ENCODE assay signal across 8 cellular contexts in the genomic region with DNA sequence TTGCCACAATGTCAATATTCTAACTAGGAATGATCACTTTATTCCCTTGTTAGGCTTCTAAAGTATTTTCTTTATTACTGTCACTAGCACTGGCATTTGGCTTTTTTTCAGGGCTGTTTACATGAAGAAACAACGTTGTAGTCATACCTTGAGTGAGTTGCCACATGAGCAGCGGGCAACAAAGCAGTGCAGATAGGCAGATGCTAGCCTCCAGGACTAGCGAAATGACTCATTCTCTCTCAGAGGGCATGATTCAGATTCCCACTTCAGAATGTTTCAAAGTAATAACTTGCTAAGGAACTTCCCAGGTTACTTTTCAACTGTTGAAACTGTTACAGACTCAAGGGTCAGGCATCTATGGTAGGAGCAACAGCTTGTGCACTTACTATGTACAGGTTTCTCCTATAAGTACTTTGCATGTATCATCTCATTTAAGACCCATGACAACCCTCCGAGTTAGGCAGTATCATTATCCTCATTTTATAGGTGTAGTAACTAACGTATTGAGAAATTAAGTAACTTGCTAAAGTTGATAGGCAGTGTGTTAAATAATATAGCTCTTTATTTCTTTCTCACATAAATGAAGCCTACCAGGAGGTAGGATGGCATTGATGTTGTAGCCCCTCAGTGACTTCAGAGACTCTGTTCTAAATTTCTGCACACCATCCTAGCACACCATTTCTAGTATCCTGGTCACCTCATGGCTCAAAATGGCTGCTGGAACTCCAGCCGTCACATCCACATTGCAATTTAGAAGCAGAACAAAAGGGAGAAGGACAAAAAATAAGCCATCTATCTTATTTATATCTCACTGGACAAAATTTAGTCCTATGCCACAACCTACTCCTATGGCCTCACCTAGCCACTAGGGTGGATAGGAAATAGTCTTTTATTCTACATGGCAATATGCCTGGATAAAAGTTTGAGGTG.
DNase-seq lines count a peak whose midpoint lies in the region; ATAC-seq and TF ChIP-seq lines count a peak whose summit lies in the region.

No MANE protein-coding gene starts in this region.

- H3K27me3 Mint-ChIP-seq in activated CD8-positive, alpha-beta T cell treated with anti-CD3 and anti-CD28 coated beads, Interleukin-2, amount 10 ng/mL, durations not matched to agents 7 days and 5 days (ENCODE audit: low read depth), result no peaks in the 10 kb centered on the region
- H3K27me3 Mint-ChIP-seq in endodermal cell (ENCODE audit: insufficient read depth), result no peaks in the 10 kb centered on the region

- H3K9me3 ChIP-seq in trophoblast cell (ENCODE audit: insufficient read depth, low read depth, low read length), result no peaks in the 10 kb centered on the region
- H3K9me3 ChIP-seq in endodermal cell (ENCODE audit: control insufficient read depth, low read length), result no peaks in the 10 kb centered on the region
- no peaks in the 10 kb centered on the region for H3K9me3 ChIP-seq in tibial nerve

- no peak overlapping the region for H3K27ac Mint-ChIP-seq in activated CD8-positive, alpha-beta T cell treated with anti-CD3 and anti-CD28 coated beads, Interleukin-2, amount 10 ng/mL, durations not matched to agents 7 days and 5 days
- H3K27ac Mint-ChIP-seq in endodermal cell, result no peak overlapping the region

- peak; percentile 90 for ATAC-seq in GM18520 (IDR thresholded peaks at IDR 0.05; ENCODE audit: unreplicated experiment)
- ATAC-seq in HG02798 (IDR thresholded peaks at IDR 0.05; ENCODE audit: poor library complexity, unreplicated experiment), result peak; percentile 56
- ATAC-seq in activated CD8-positive, alpha-beta T cell treated with anti-CD3 and anti-CD28 coated beads, Interleukin-2, amount 10 ng/mL, durations not matched to agents 7 days and 5 days, result peak; percentile 69

- TF ChIP-seq CTCF in endodermal cell (conservative IDR thresholded peaks at IDR 0.05), result no peak
- TF ChIP-seq CTCF in tibial nerve (IDR thresholded peaks at IDR 0.05), result no peak

- H3K9ac ChIP-seq in trophoblast cell (ENCODE audit: low read length), result no peak overlapping the region
- no peak overlapping the region for H3K9ac ChIP-seq in endodermal cell (ENCODE audit: extremely low read depth, low read length, poor library complexity, severe bottlenecking)

- H4K12ac ChIP-seq in trophoblast cell (ENCODE audit: low read depth, low read length), result no peak overlapping the region

- no peak overlapping the region for H3K18ac ChIP-seq in trophoblast cell (ENCODE audit: low read length)

- H3K23ac ChIP-seq in trophoblast cell (ENCODE audit: low read length), result no peak overlapping the region

- no peak overlapping the region for H3K14ac ChIP-seq in trophoblast cell (ENCODE audit: low read length)

- H3K4me1 Mint-ChIP-seq in activated CD8-positive, alpha-beta T cell treated with anti-CD3 and anti-CD28 coated beads, Interleukin-2, amount 10 ng/mL, durations not matched to agents 7 days and 5 days (ENCODE audit: low read depth), result peaks cover 21% of the 10 kb centered on the region
- peaks cover 7% of the 10 kb centered on the region for H3K4me1 Mint-ChIP-seq in endodermal cell

- H3K36me3 ChIP-seq in trophoblast cell (ENCODE audit: control insufficient read depth in 1 of 2, insufficient read depth in 2 of 2, low read length in 2 of 2), result no peaks in the 10 kb centered on the region
- H3K36me3 ChIP-seq in endodermal cell (ENCODE audit: control insufficient read depth, insufficient read depth, low read length), result no peaks in the 10 kb centered on the region
- no peaks in the 10 kb centered on the region for H3K36me3 ChIP-seq in tibial nerve

- no peak overlapping the region for H2BK120ac ChIP-seq in trophoblast cell (ENCODE audit: insufficient read depth, low read length, poor library complexity)

- H3K79me1 ChIP-seq in trophoblast cell (ENCODE audit: low read length), result no peaks in the 10 kb centered on the region

- H3K27me3 ChIP-seq in trophoblast cell (ENCODE audit: insufficient read depth, low read length), result no peaks in the 10 kb centered on the region
- no peaks in the 10 kb centered on the region for H3K27me3 ChIP-seq in endodermal cell (ENCODE audit: control insufficient read depth, insufficient read depth, low read length, poor library complexity, severe bottlenecking)
- H3K27me3 ChIP-seq in tibial nerve, result no peaks in the 10 kb centered on the region

- peaks cover 2 to 7% of the 10 kb centered on the region in 2 experiments for H3K4me1 ChIP-seq in trophoblast cell (ENCODE audit: control insufficient read depth in 1 of 2, insufficient read depth in 2 of 2, low read length in 2 of 2)
- H3K4me1 ChIP-seq in endodermal cell (ENCODE audit: control insufficient read depth, insufficient read depth, low read length), result no peaks in the 10 kb centered on the region
- peaks cover 0 to 8% (median 0%) of the 10 kb centered on the region in 4 donors for H3K4me1 ChIP-seq in tibial nerve

- no peak overlapping the region for H2AFZ ChIP-seq in trophoblast cell (ENCODE audit: insufficient read depth, low read length, poor library complexity)

- CTCF ChIA-PET in activated CD8-positive, alpha-beta T cell treated with anti-CD3 and anti-CD28 coated beads, Interleukin-2, amount 10 ng/mL, durations not matched to agents 7 days and 5 days (lab: Charles Lee), result interaction anchor here (1.2 kb wide), 1 partner anchor 20 kb away, joined by 5 read pairs; no protein-coding TSS in a partner anchor

- WGBS in trophoblast cell (ENCODE audit: extremely low coverage, insufficient coverage, insufficient read length), result no CpG with 5 or more reads among the region's 6 CpGs
- 91 to 100% methylated on average over 2 to 5 of the region's 6 CpGs for WGBS in endodermal cell (ENCODE audit: insufficient coverage in 1 of 2, insufficient read length in 1 of 2), 2 experiments
- 89 to 96% methylated on average over 6 of the region's 6 CpGs for WGBS in tibial nerve, 2 donors

- H2AK5ac ChIP-seq in trophoblast cell (ENCODE audit: low read length), result no peak overlapping the region

- H3K4me3 Mint-ChIP-seq in activated CD8-positive, alpha-beta T cell treated with anti-CD3 and anti-CD28 coated beads, Interleukin-2, amount 10 ng/mL, durations not matched to agents 7 days and 5 days, result no peak overlapping the region
- H3K4me3 Mint-ChIP-seq in endodermal cell, result no peak overlapping the region

- H3K4ac ChIP-seq in trophoblast cell (ENCODE audit: low read depth, low read length), result no peak overlapping the region

- H3K9me3 Mint-ChIP-seq in activated CD8-positive, alpha-beta T cell treated with anti-CD3 and anti-CD28 coated beads, Interleukin-2, amount 10 ng/mL, durations not matched to agents 7 days and 5 days (ENCODE audit: insufficient read depth), result no peaks in the 10 kb centered on the region
- no peaks in the 10 kb centered on the region for H3K9me3 Mint-ChIP-seq in endodermal cell

- peaks cover 4% of the 10 kb centered on the region for H3K36me3 Mint-ChIP-seq in activated CD8-positive, alpha-beta T cell treated with anti-CD3 and anti-CD28 coated beads, Interleukin-2, amount 10 ng/mL, durations not matched to agents 7 days and 5 days (ENCODE audit: low read depth)
- H3K36me3 Mint-ChIP-seq in endodermal cell (ENCODE audit: low read depth), result no peaks in the 10 kb centered on the region

- H3K4me3 ChIP-seq in trophoblast cell (ENCODE audit: low read depth, low read length) (no peak overlapping the region), endodermal cell (ENCODE audit: low read length) (no peak overlapping the region), tibial nerve (no peak overlapping the region)

- no peak overlapping the region for H2BK5ac ChIP-seq in trophoblast cell (ENCODE audit: low read depth, low read length, poor library complexity)

- no peak for TF ChIP-seq POLR2A in tibial nerve (IDR thresholded peaks at IDR 0.05)

- no peak overlapping the region for H2BK12ac ChIP-seq in trophoblast cell (ENCODE audit: low read length)

- H4K8ac ChIP-seq in trophoblast cell (ENCODE audit: low read depth, low read length), result no peak overlapping the region

- H3K79me2 ChIP-seq in trophoblast cell (ENCODE audit: control insufficient read depth, insufficient read depth, low read length, poor library complexity), result no peaks in the 10 kb centered on the region

- no peak overlapping the region for H4K91ac ChIP-seq in trophoblast cell (ENCODE audit: low read depth, low read length)

- H3K27ac ChIP-seq in trophoblast cell (ENCODE audit: low read depth, low read length) (no peak overlapping the region), endodermal cell (ENCODE audit: low read depth, low read length) (no peak overlapping the region), tibial nerve (no peak overlapping the region)

- TF ChIP-seq EP300 in tibial nerve (IDR thresholded peaks at IDR 0.05), result no peak

- POLR2A ChIA-PET in activated CD8-positive, alpha-beta T cell treated with anti-CD3 and anti-CD28 coated beads, Interleukin-2, amount 10 ng/mL, durations not matched to agents 7 days and 5 days (lab: Charles Lee), result no interaction called here

- peak; percentile 39 for DNase-seq in activated CD8-positive, alpha-beta T cell treated with anti-CD3 and anti-CD28 coated beads, Interleukin-2, amount 10 ng/mL, durations not matched to agents 7 days and 5 days
- peak; percentile 88 to 98 for DNase-seq in trophoblast cell
- no peak for DNase-seq in endodermal cell
- DNase-seq in tibial nerve (ENCODE audit: low spot score in 2 of 2), result no peak
- DNase-seq in SIG-M5 treated with dmso at 0.1 percent for 504 hours (lab: John Stamatoyannopoulos, UW; ENCODE audit: unreplicated experiment), result no peak
- DNase-seq in central memory CD4-positive, alpha-beta T cell, result no peak

- H3K4me2 ChIP-seq in trophoblast cell (ENCODE audit: low read length), result no peak overlapping the region

Comparison
In these comparisons a context has a peak if more than half of its experiments do, and no peak if none do; other contexts are left out.
1. DNase-seq: peak in activated CD8-positive, alpha-beta T cell treated with anti-CD3 and anti-CD28 coated beads, Interleukin-2, amount 10 ng/mL, durations not matched to agents 7 days and 5 days (single experiment) and trophoblast cell (2 of 2); none in endodermal cell (single experiment), tibial nerve (0 of 2), SIG-M5 treated with dmso at 0.1 percent for 504 hours (single experiment) and central memory CD4-positive, alpha-beta T cell (single experiment).
2. Peak in every context shown above with its lines, with median percentiles within 50 percentile points of each other: ATAC-seq.